In genomic region chr7:78254397-78255055, GRCh38 we compare ENCODE assay signal across 20 cellular contexts.
DNase-seq lines count a peak whose midpoint lies in the region; ATAC-seq and TF ChIP-seq lines count a peak whose summit lies in the region.
"Had no signal": no experiment of that assay in that cellular context is flagged by ENCODE, and none has a peak within 500 bp of the region (broad histone marks: within the 10 kb centered on the region; RNA-seq: fewer than 3 reads in every experiment).

No MANE protein-coding gene starts in this region.

- no peaks in the 10 kb centered on the region for H3K36me3 ChIP-seq in uterus
- H3K36me3 ChIP-seq: BLaER1, gastrocnemius medialis, transverse colon had no signal

- H3K4me3 Mint-ChIP-seq in T-cell: no peak overlapping the region
- H3K4me3 Mint-ChIP-seq: activated CD4-positive, alpha-beta T cell treated with anti-CD3 and anti-CD28 coated beads, Interleukin-2, amount 10 ng/mL, durations not matched to agents 24 days and 14 days; activated naive CD4-positive, alpha-beta T cell treated with anti-CD3 and anti-CD28 coated beads, Interleukin-2, amount 50 U/mL, for 24 hours; natural killer cell treated with Interleukin-12 subunit alpha and Interleukin-12 subunit beta and Interleukin-15 and Interleukin-18, amount 100 ng/mL, for 72 hours; WTC11 had no signal

- no peak for TF ChIP-seq POLR2A in uterus (IDR thresholded peaks at IDR 0.05)

- CTCF ChIA-PET in T-cell (lab: Charles Lee): no interaction called here

- DNase-seq in DMS53 treated with DMSO at 0.1 percent for 48 hours (lab: John Stamatoyannopoulos, UW; ENCODE audit: unreplicated experiment) (peak; percentile 78), NAMALWA (ENCODE audit: low spot score) (peak; percentile 7), NCI-H345 (lab: John Stamatoyannopoulos, UW) (peak; percentile 73), left colon (no peak), uterus (no peak), T-cell (no peak)
- DNase-seq: activated CD4-positive, alpha-beta T cell treated with anti-CD3 and anti-CD28 coated beads, Interleukin-2, amount 10 ng/mL, durations not matched to agents 24 days and 14 days; amniotic stem cell; gastrocnemius medialis; NCI-H1105 treated with DMSO at 0.1 percent for 48 hours; occipital lobe; psoas muscle; stimulated activated CD4-positive, alpha-beta T cell treated with anti-CD3 and anti-CD28 coated beads, Interleukin-4, amount 100 ng/mL, for 24 hours; transverse colon had no signal

- H3K36me3 Mint-ChIP-seq in T-cell: no peaks in the 10 kb centered on the region
- H3K36me3 Mint-ChIP-seq: activated naive CD4-positive, alpha-beta T cell treated with anti-CD3 and anti-CD28 coated beads, Interleukin-2, amount 50 U/mL, for 24 hours; natural killer cell treated with Interleukin-12 subunit alpha and Interleukin-12 subunit beta and Interleukin-15 and Interleukin-18, amount 100 ng/mL, for 72 hours had no signal

- no peaks in the 10 kb centered on the region for H3K27me3 ChIP-seq in uterus
- H3K27me3 ChIP-seq: BLaER1, gastrocnemius medialis, transverse colon had no signal

- no peak overlapping the region for H3K27ac Mint-ChIP-seq in T-cell
- H3K27ac Mint-ChIP-seq: activated CD4-positive, alpha-beta T cell treated with anti-CD3 and anti-CD28 coated beads, Interleukin-2, amount 10 ng/mL, durations not matched to agents 24 days and 14 days; activated naive CD4-positive, alpha-beta T cell treated with anti-CD3 and anti-CD28 coated beads, Interleukin-2, amount 50 U/mL, for 24 hours; natural killer cell treated with Interleukin-12 subunit alpha and Interleukin-12 subunit beta and Interleukin-15 and Interleukin-18, amount 100 ng/mL, for 72 hours had no signal

- peaks cover 0 to 7% (median 0%) of the 10 kb centered on the region in 3 donors for H3K9me3 Mint-ChIP-seq in T-cell
- H3K9me3 Mint-ChIP-seq: activated CD4-positive, alpha-beta T cell treated with anti-CD3 and anti-CD28 coated beads, Interleukin-2, amount 10 ng/mL, durations not matched to agents 24 days and 14 days; natural killer cell treated with Interleukin-12 subunit alpha and Interleukin-12 subunit beta and Interleukin-15 and Interleukin-18, amount 100 ng/mL, for 72 hours had no signal

- no peak overlapping the region for H3K4me3 ChIP-seq in uterus
- H3K4me3 ChIP-seq: BLaER1, gastrocnemius medialis, psoas muscle, transverse colon had no signal

- ATAC-seq in left colon (peak; percentile 81), GM21423 (IDR thresholded peaks at IDR 0.05; ENCODE audit: unreplicated experiment) (no peak), T-cell (replicated peaks in 1 of 4) (no peak)
- ATAC-seq: gastrocnemius medialis, psoas muscle, WTC11 had no signal

- no peak overlapping the region for H3K27ac ChIP-seq in uterus
- H3K27ac ChIP-seq: BLaER1, gastrocnemius medialis, psoas muscle, RWPE1, transverse colon had no signal

- H3K4me1 Mint-ChIP-seq in T-cell: no peaks in the 10 kb centered on the region
- H3K4me1 Mint-ChIP-seq: activated CD4-positive, alpha-beta T cell treated with anti-CD3 and anti-CD28 coated beads, Interleukin-2, amount 10 ng/mL, durations not matched to agents 24 days and 14 days; activated naive CD4-positive, alpha-beta T cell treated with anti-CD3 and anti-CD28 coated beads, Interleukin-2, amount 50 U/mL, for 24 hours; WTC11 had no signal

- no peaks in the 10 kb centered on the region for H3K4me1 ChIP-seq in uterus
- H3K4me1 ChIP-seq: BLaER1, gastrocnemius medialis, psoas muscle, transverse colon had no signal

- H3K27me3 Mint-ChIP-seq in T-cell: no peaks in the 10 kb centered on the region
- H3K27me3 Mint-ChIP-seq: activated CD4-positive, alpha-beta T cell treated with anti-CD3 and anti-CD28 coated beads, Interleukin-2, amount 10 ng/mL, durations not matched to agents 24 days and 14 days; activated naive CD4-positive, alpha-beta T cell treated with anti-CD3 and anti-CD28 coated beads, Interleukin-2, amount 50 U/mL, for 24 hours; natural killer cell treated with Interleukin-12 subunit alpha and Interleukin-12 subunit beta and Interleukin-15 and Interleukin-18, amount 100 ng/mL, for 72 hours had no signal

- H3K9me3 ChIP-seq in uterus: no peaks in the 10 kb centered on the region
- H3K9me3 ChIP-seq: BLaER1, gastrocnemius medialis, psoas muscle had no signal

- intact Hi-C loops in left colon (cut with DNase I, micrococcal nuclease) (no loop called here), uterus (cut with DNase I; ENCODE audit: low total_unique reads) (no loop called here)

- POLR2A ChIA-PET in T-cell (lab: Charles Lee): no interaction called here

- no peak for TF ChIP-seq CTCF in uterus (IDR thresholded peaks at IDR 0.05)

Comparison
In these comparisons a context has a peak if more than half of its experiments do, and no peak if none do; other contexts are left out.
1. DNase-seq: peak in DMS53 treated with DMSO at 0.1 percent for 48 hours (single experiment), NAMALWA (single experiment) and NCI-H345 (single experiment); none in left colon (0 of 2), uterus (0 of 2) and T-cell (0 of 34).